In genomic region chr18:42814618-42815017, GRCh38 we compare ENCODE assay signal across 25 cellular contexts.
"Had no signal": no experiment of that assay in that cellular context is flagged by ENCODE, and none has a peak within 500 bp of the region (broad histone marks: within the 10 kb centered on the region; RNA-seq: fewer than 3 reads in every experiment).

No MANE protein-coding gene starts in this region.

- H3K9me3 Mint-ChIP-seq: memory B cell, mesothelial cell of epicardium, neural progenitor cell, type B pancreatic cell had no signal

- DNase-seq: effector memory CD8-positive, alpha-beta T cell; hypothalamus; immature natural killer cell; islet precursor cell; mucosa of descending colon; naive B cell; sigmoid colon; stimulated activated CD4-positive, alpha-beta T cell treated with anti-CD3 and anti-CD28 coated beads, Interleukin-2, amount 100 ng/mL, for 24 hours; stimulated activated CD4-positive, alpha-beta T cell treated with anti-CD3 and anti-CD28 coated beads, Interleukin-4, amount 100 ng/mL, for 24 hours; stimulated activated naive CD4-positive, alpha-beta T cell treated with Interleukin-2 at 50 U/mL for 16 hours; stomach; testis had no signal

- H3K9me3 ChIP-seq: mucosa of descending colon, prostate gland, right atrium auricular region, sigmoid colon, stomach, testis, tibial artery had no signal

- H3K4me3 ChIP-seq: lung, mucosa of descending colon, neural progenitor cell, prostate gland, right atrium auricular region, sigmoid colon, stomach, testis, tibial artery had no signal

- H3K9ac ChIP-seq: neural progenitor cell had no signal

- H3K27me3 Mint-ChIP-seq: effector memory CD8-positive, alpha-beta T cell; memory B cell; naive B cell; natural killer cell treated with Interleukin-12 subunit alpha and Interleukin-12 subunit beta and Interleukin-15 and Interleukin-18, amount 100 ng/mL, for 72 hours; type B pancreatic cell had no signal

- H3K27ac Mint-ChIP-seq: effector memory CD8-positive, alpha-beta T cell; immature natural killer cell; memory B cell; mesothelial cell of epicardium; naive B cell; natural killer cell treated with Interleukin-12 subunit alpha and Interleukin-12 subunit beta and Interleukin-15 and Interleukin-18, amount 100 ng/mL, for 72 hours; stimulated activated effector memory CD8-positive, alpha-beta T cell treated with anti-CD3 and anti-CD28 coated beads, Interleukin-12 subunit alpha, Interleukin-12 subunit beta, amount 100 ng/mL, for 72 hours; type B pancreatic cell had no signal

- H3K27ac ChIP-seq: neural progenitor cell, prostate gland, right atrium auricular region, sigmoid colon, stomach, testis, tibial artery had no signal

- H3K36me3 ChIP-seq: neural progenitor cell, prostate gland, right atrium auricular region, sigmoid colon, stomach, tibial artery had no signal

- H3K4me1 ChIP-seq: prostate gland, right atrium auricular region, sigmoid colon, stomach, testis, tibial artery had no signal

- H3K4me1 Mint-ChIP-seq: immature natural killer cell; memory B cell; naive B cell; stimulated activated effector memory CD8-positive, alpha-beta T cell treated with anti-CD3 and anti-CD28 coated beads, Interleukin-12 subunit alpha, Interleukin-12 subunit beta, amount 100 ng/mL, for 72 hours had no signal

- H3K36me3 Mint-ChIP-seq: memory B cell; mesothelial cell of epicardium; naive B cell; natural killer cell treated with Interleukin-12 subunit alpha and Interleukin-12 subunit beta and Interleukin-15 and Interleukin-18, amount 100 ng/mL, for 72 hours; neural progenitor cell; stimulated activated effector memory CD8-positive, alpha-beta T cell treated with anti-CD3 and anti-CD28 coated beads, Interleukin-12 subunit alpha, Interleukin-12 subunit beta, amount 100 ng/mL, for 72 hours; type B pancreatic cell had no signal

- FAIRE-seq: endometrium, frontal cortex, urothelium cell line had no signal

- H3K4me3 Mint-ChIP-seq: effector memory CD8-positive, alpha-beta T cell; immature natural killer cell; memory B cell; mesothelial cell of epicardium; naive B cell; natural killer cell treated with Interleukin-12 subunit alpha and Interleukin-12 subunit beta and Interleukin-15 and Interleukin-18, amount 100 ng/mL, for 72 hours; neural progenitor cell; stimulated activated effector memory CD8-positive, alpha-beta T cell treated with anti-CD3 and anti-CD28 coated beads, Interleukin-12 subunit alpha, Interleukin-12 subunit beta, amount 100 ng/mL, for 72 hours; type B pancreatic cell had no signal
